Comparison of ENCODE assay signal across 28 cellular contexts in the genomic region with DNA sequence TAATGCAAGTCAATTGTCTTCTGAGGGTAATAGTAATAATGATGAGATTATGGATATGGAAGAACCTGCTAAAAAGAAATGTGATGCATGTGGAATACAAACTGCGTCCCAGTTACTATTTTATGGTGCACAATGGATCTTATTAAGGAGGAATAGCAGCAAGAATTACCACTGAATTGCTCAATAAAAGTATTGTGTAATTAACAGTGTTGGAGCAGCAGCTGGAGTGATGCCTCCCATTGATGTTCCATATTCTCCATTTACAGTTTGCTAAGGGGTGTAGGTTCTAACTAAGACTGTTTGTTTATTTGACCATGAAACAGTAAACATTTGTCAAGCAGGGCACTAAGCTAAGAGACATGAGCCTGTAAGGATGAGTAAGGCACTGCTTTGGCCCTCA.
"Had no signal": no experiment of that assay in that cellular context is flagged by ENCODE, and none has a peak within 500 bp of the region (broad histone marks: within the 10 kb centered on the region; RNA-seq: fewer than 3 reads in every experiment).

No MANE protein-coding gene starts in this region.

- H3K4me1 ChIP-seq: foreskin keratinocyte, right lobe of liver had no signal

- H3K27me3 ChIP-seq: brain microvascular endothelial cell, foreskin keratinocyte, heart right ventricle, neutrophil, right lobe of liver had no signal

- ATAC-seq: activated T-helper 17 cell treated with anti-CD3 and anti-CD28 coated beads, Interleukin-2, amount 50 U/mL, for 72 hours; foreskin keratinocyte; left lobe of liver; right lobe of liver; stimulated activated effector memory CD8-positive, alpha-beta T cell treated with anti-CD3 and anti-CD28 coated beads, Interleukin-12 subunit alpha, Interleukin-12 subunit beta, amount 100 ng/mL, for 72 hours had no signal

- H3K36me3 ChIP-seq: brain microvascular endothelial cell, heart right ventricle, neutrophil, right lobe of liver, thoracic aorta had no signal

- H3K4me3 ChIP-seq: lung, right lobe of liver, thoracic aorta had no signal

- FAIRE-seq: astrocyte, small intestine, TTC549, urothelium cell line had no signal

- H3K9me3 ChIP-seq: heart right ventricle, neutrophil, right lobe of liver, thoracic aorta had no signal

- H3K27ac ChIP-seq: brain microvascular endothelial cell, epithelial cell of prostate, foreskin keratinocyte, neutrophil, right lobe of liver, thoracic aorta, VCaP had no signal

- DNase-seq: activated CD4-positive, alpha-beta memory T cell treated with anti-CD3 and anti-CD28 coated beads, Interleukin-2, amount 10 ng/mL, durations not matched to agents 7 days and 5 days; activated CD4-positive, alpha-beta T cell treated with anti-CD3 and anti-CD28 coated beads, Interleukin-2, amount 10 ng/mL, durations not matched to agents 7 days and 5 days; activated CD8-positive, alpha-beta memory T cell treated with anti-CD3 and anti-CD28 coated beads, Interleukin-2, amount 50 U/mL, for 48 hours; activated gamma-delta T cell treated with Interleukin-2 at 50 U/mL for 16 hours; activated naive CD4-positive, alpha-beta T cell treated with anti-CD3 and anti-CD28 coated beads, Interleukin-2, amount 50 U/mL, for 16 hours; activated T-cell treated with anti-CD3 and anti-CD28 coated beads, Interleukin-2, amount 50 U/mL, for 24 hours; amniotic stem cell; brain microvascular endothelial cell; central memory CD4-positive, alpha-beta T cell; endodermal cell; kidney glomerular epithelial cell; nephron progenitor cell; right lobe of liver; small intestine; stimulated activated CD4-positive, alpha-beta T cell treated with anti-CD3 and anti-CD28 coated beads, Interleukin-4, amount 100 ng/mL, for 24 hours had no signal
